Comparison of ENCODE assay signal across 20 cellular contexts in the genomic region with DNA sequence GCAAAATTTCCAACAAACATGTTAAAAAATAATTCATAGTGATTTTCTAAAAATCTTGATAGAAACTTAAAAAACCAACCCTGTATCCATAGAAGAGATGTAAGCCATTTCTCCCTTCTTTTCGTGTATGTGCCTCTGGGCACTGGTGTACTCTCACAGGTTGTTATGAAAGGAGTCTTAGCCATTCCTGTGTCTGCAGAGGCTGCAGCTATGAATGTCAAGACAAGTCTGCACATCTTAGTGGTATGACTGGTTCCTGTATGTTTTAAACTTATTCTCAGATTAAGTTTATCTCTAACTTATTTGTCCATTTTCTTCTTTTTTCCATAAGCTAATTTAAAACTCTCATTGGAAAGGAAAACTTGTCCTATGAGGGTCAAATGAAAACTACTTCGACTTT.
"Had no signal": no experiment of that assay in that cellular context is flagged by ENCODE, and none has a peak within 500 bp of the region (broad histone marks: within the 10 kb centered on the region; RNA-seq: fewer than 3 reads in every experiment).

No MANE protein-coding gene starts in this region.

- DNase-seq: activated CD4-positive, alpha-beta T cell treated with anti-CD3 and anti-CD28 coated beads for 4 hours; activated CD4-positive, alpha-beta T cell treated with anti-CD3 and anti-CD28 coated beads, Interleukin-2, amount 50 U/mL, for 4 hours; activated CD8-positive, alpha-beta memory T cell treated with anti-CD3 and anti-CD28 coated beads for 24 hours; activated effector memory CD4-positive, alpha-beta T cell treated with anti-CD3 and anti-CD28 coated beads, Interleukin-2, amount 50 U/mL, for 16 hours; activated naive CD4-positive, alpha-beta T cell treated with Interleukin-2 at 50 U/mL for 16 hours; activated naive CD8-positive, alpha-beta T cell treated with anti-CD3 and anti-CD28 coated beads, Interleukin-2, amount 50 U/mL, for 24 hours; activated T-cell treated with anti-CD3 and anti-CD28 coated beads, Interleukin-2, amount 50 U/mL, for 4 hours; body of pancreas; Kasumi-1; NCI-H1048; NCI-H146; NCI-H187 treated with DMSO at 0.1 percent for 48 hours; NCI-H2081 treated with DMSO at 0.1 percent for 48 hours; NCI-H446; NCI-H524; Peyer's patch; SHP77 treated with DMSO at 0.1 percent for 48 hours had no signal

- ATAC-seq: activated CD4-positive, CD25-positive, alpha-beta regulatory T cell treated with anti-CD3 and anti-CD28 coated beads, Interleukin-2, amount 50 U/mL, for 24 hours; activated naive CD8-positive, alpha-beta T cell treated with anti-CD3 and anti-CD28 coated beads, Interleukin-2, amount 50 U/mL, for 24 hours; activated T-cell treated with anti-CD3 and anti-CD28 coated beads, Interleukin-2, amount 50 U/mL, for 4 hours; body of pancreas had no signal

- H3K27ac ChIP-seq: ascending aorta, body of pancreas, cardiac muscle cell, Peyer's patch had no signal
